ENCODE assay signal across 8 cellular contexts in genomic region chr5:127746756-127747155, GRCh38. TPM values are rescaled to one million over a fixed set of nuclear protein-coding genes. Genes with fewer than 3 reads are reported as not detected.
DNase-seq lines count a peak whose midpoint lies in the region; ATAC-seq and TF ChIP-seq lines count a peak whose summit lies in the region.

No MANE protein-coding gene starts in this region.

- 76 to 90% (median 81%) methylated on average over 1 of the region's 1 CpG for WGBS in psoas muscle, 3 donors

- DNase-seq in GM10248 (ENCODE audit: extremely low spot score) (no peak), MV-4-11 (lab: John Stamatoyannopoulos, UW) (peak; percentile 7), choroid plexus epithelial cell (ENCODE audit: low read depth) (peak; percentile 68), psoas muscle (no peak), HEK293T (ENCODE audit: extremely low spot score) (no peak), activated T-cell treated with anti-CD3 and anti-CD28 coated beads for 4 hours (no peak), inferior parietal cortex (ENCODE audit: extremely low spot score) (no peak)
- DNase-seq in activated CD4-positive, alpha-beta T cell treated with anti-CD3 and anti-CD28 coated beads, Interleukin-2, amount 50 U/mL, for 4 hours, result no peak

- no peak overlapping the region for H3K27ac ChIP-seq in psoas muscle

- H3K27me3 ChIP-seq in psoas muscle (ENCODE audit: insufficient read depth in 3 of 3, low read length in 2 of 3), result no peaks in the 10 kb centered on the region

- peaks cover 4% of the 10 kb centered on the region for H3K4me1 ChIP-seq in psoas muscle

- H3K36me3 ChIP-seq in psoas muscle (ENCODE audit: insufficient read depth in 1 of 2, low read depth in 1 of 2), result no peaks in the 10 kb centered on the region

- intact Hi-C loops in psoas muscle (cut with DNase I), result loop anchor here in 1 of 2 donors (1.0 kb wide), 1 partner anchor 455 kb away; no protein-coding TSS in a partner anchor

- no peak overlapping the region for H3K4me3 ChIP-seq in choroid plexus epithelial cell (ENCODE audit: low read depth, low read length)
- H3K4me3 ChIP-seq in psoas muscle, result no peak overlapping the region

- no peaks in the 10 kb centered on the region for H3K9me3 ChIP-seq in psoas muscle

- TF ChIP-seq CTCF in GM10248 (IDR thresholded peaks at IDR 0.05; ENCODE audit: control extremely low read depth, extremely low read depth, low read depth, missing control alignments) (peak; percentile 34), choroid plexus epithelial cell (conservative IDR thresholded peaks at IDR 0.05; ENCODE audit: low read depth, low read length) (peak; percentile 68), psoas muscle (IDR thresholded peaks at IDR 0.05) (peak; percentile 33)

- no peak for ATAC-seq in psoas muscle

- POLR2A ChIA-PET in GM10248 (lab: Yijun Ruan, JAX), result no interaction called here
- POLR2A ChIA-PET in HEK293T (lab: Yijun Ruan, JAX), result no interaction called here

- CTCF ChIA-PET in GM10248 (lab: Yijun Ruan, JAX) (no interaction called here), HEK293T (lab: Yijun Ruan, JAX) (no interaction called here)

TF ChIP-seq in HEK293T, 16 proteins besides CTCF, POLR2A, EP300 and RAD21:
- no peak for TF ChIP-seq SP1 (IDR thresholded peaks at IDR 0.05)
- TF ChIP-seq FOXM1 (IDR thresholded peaks at IDR 0.05; ENCODE audit: borderline replicate concordance), result no peak
- TF ChIP-seq BHLHE40 (IDR thresholded peaks at IDR 0.05; ENCODE audit: borderline replicate concordance), result no peak
- no peak for TF ChIP-seq ARNT (IDR thresholded peaks at IDR 0.05)
- TF ChIP-seq ZNF384 (IDR thresholded peaks at IDR 0.05), result no peak
- no peak for TF ChIP-seq PKNOX1 (IDR thresholded peaks at IDR 0.05)
- no peak for TF ChIP-seq FOXA1 (IDR thresholded peaks at IDR 0.05)
- no peak for TF ChIP-seq L3MBTL2 (conservative IDR thresholded peaks at IDR 0.05)
- TF ChIP-seq HDGF (IDR thresholded peaks at IDR 0.05; ENCODE audit: borderline replicate concordance), result no peak
- TF ChIP-seq CTBP1 (IDR thresholded peaks at IDR 0.05; ENCODE audit: borderline replicate concordance), result no peak
- TF ChIP-seq TARDBP (IDR thresholded peaks at IDR 0.05), result no peak
- TF ChIP-seq FOXK2 (IDR thresholded peaks at IDR 0.05), result no peak
- TF ChIP-seq ELF4 (IDR thresholded peaks at IDR 0.05), result no peak
- no peak for TF ChIP-seq LEF1 (IDR thresholded peaks at IDR 0.05; ENCODE audit: borderline replicate concordance)
- TF ChIP-seq SUZ12 (IDR thresholded peaks at IDR 0.05), result no peak
- no peak for TF ChIP-seq NFRKB (IDR thresholded peaks at IDR 0.05)

RNA-seq across cellular contexts. Expression of gene CCDC192, which starts 43.6 kb away (rescaled TPM):
- total RNA-seq in psoas muscle, result 1 to 10 TPM in 1 of 4 donors, not detected in 3; 1.2 TPM
- under 1 TPM in 2 of 3 donors, not detected in 1; 0.12 to 0.19 TPM for polyA plus RNA-seq in psoas muscle

Comparison
In these comparisons a context has a peak if more than half of its experiments do, and no peak if none do; other contexts are left out.
1. DNase-seq: peak in MV-4-11 (single experiment) and choroid plexus epithelial cell (single experiment); none in GM10248 (single experiment), psoas muscle (0 of 2), HEK293T (single experiment), activated T-cell treated with anti-CD3 and anti-CD28 coated beads for 4 hours (single experiment), inferior parietal cortex (single experiment) and activated CD4-positive, alpha-beta T cell treated with anti-CD3 and anti-CD28 coated beads, Interleukin-2, amount 50 U/mL, for 4 hours (0 of 2).
2. Peak in every context shown above with its lines, with median percentiles within 50 percentile points of each other: CTCF ChIP-seq.